ENCODE assay signal across 13 cellular contexts in genomic region chr20:44717986-44718385, GRCh38. TPM values are rescaled to one million over a fixed set of nuclear protein-coding genes. Genes with fewer than 3 reads are reported as not detected.
DNase-seq lines count a peak whose midpoint lies in the region; ATAC-seq and TF ChIP-seq lines count a peak whose summit lies in the region.
"Had no signal": no experiment of that assay in that cellular context is flagged by ENCODE, and none has a peak within 500 bp of the region (broad histone marks: within the 10 kb centered on the region; RNA-seq: fewer than 3 reads in every experiment).

No MANE protein-coding gene starts in this region.

- no peaks in the 10 kb centered on the region for H3K79me2 ChIP-seq in osteoblast (ENCODE audit: insufficient read depth, low read length)

- no peaks in the 10 kb centered on the region for H4K20me1 ChIP-seq in osteoblast (ENCODE audit: insufficient read depth, low read length)

- H3K27ac ChIP-seq in endodermal cell (ENCODE audit: low read depth, low read length): no peak overlapping the region
- H3K27ac ChIP-seq in osteoblast (ENCODE audit: low read depth, low read length): no peak overlapping the region
- H3K27ac ChIP-seq: HL-60 had no signal

- no peak overlapping the region for H3K4me3 Mint-ChIP-seq in endodermal cell
- H3K4me3 Mint-ChIP-seq: activated naive CD8-positive, alpha-beta T cell treated with anti-CD3 and anti-CD28 coated beads for 36 hours had no signal

- H2AFZ ChIP-seq in osteoblast (ENCODE audit: low read length): no peak overlapping the region

- H3K4me1 Mint-ChIP-seq in endodermal cell: no peaks in the 10 kb centered on the region
- H3K4me1 Mint-ChIP-seq: activated naive CD8-positive, alpha-beta T cell treated with anti-CD3 and anti-CD28 coated beads for 36 hours had no signal

- H3K9ac ChIP-seq in endodermal cell (ENCODE audit: extremely low read depth, low read length, poor library complexity, severe bottlenecking): no peak overlapping the region

- H3K27ac Mint-ChIP-seq in endodermal cell: no peak overlapping the region
- H3K27ac Mint-ChIP-seq: activated naive CD8-positive, alpha-beta T cell treated with anti-CD3 and anti-CD28 coated beads for 36 hours had no signal

- H3K4me1 ChIP-seq in endodermal cell (ENCODE audit: control insufficient read depth, insufficient read depth, low read length) (no peaks in the 10 kb centered on the region), osteoblast (ENCODE audit: insufficient read depth, low read length) (peaks cover 51% of the 10 kb centered on the region)

- no peak overlapping the region for H3K4me2 ChIP-seq in osteoblast (ENCODE audit: insufficient read depth, low read length)

- H3K27me3 Mint-ChIP-seq in endodermal cell (ENCODE audit: insufficient read depth): no peaks in the 10 kb centered on the region
- H3K27me3 Mint-ChIP-seq: activated naive CD8-positive, alpha-beta T cell treated with anti-CD3 and anti-CD28 coated beads for 36 hours had no signal

- H3K4me3 ChIP-seq in endodermal cell (ENCODE audit: low read length): no peak overlapping the region
- no peak overlapping the region for H3K4me3 ChIP-seq in osteoblast (ENCODE audit: insufficient read depth, low read length)

- no peaks in the 10 kb centered on the region for H3K36me3 ChIP-seq in endodermal cell (ENCODE audit: control insufficient read depth, insufficient read depth, low read length)
- H3K36me3 ChIP-seq in osteoblast (ENCODE audit: insufficient read depth, low read length): no peaks in the 10 kb centered on the region

- TF ChIP-seq CTCF in endodermal cell (conservative IDR thresholded peaks at IDR 0.05) (peak; percentile 73), osteoblast (IDR thresholded peaks at IDR 0.05; ENCODE audit: extremely low read depth, low read depth, low read length) (peak; percentile 28)

- no peak for ATAC-seq in GM21737 (IDR thresholded peaks at IDR 0.05; ENCODE audit: unreplicated experiment)

- H3K27me3 ChIP-seq in endodermal cell (ENCODE audit: control insufficient read depth, insufficient read depth, low read length, poor library complexity, severe bottlenecking): no peaks in the 10 kb centered on the region
- H3K27me3 ChIP-seq in osteoblast (ENCODE audit: insufficient read depth, low read length): no peaks in the 10 kb centered on the region

- no peaks in the 10 kb centered on the region for H3K9me3 ChIP-seq in endodermal cell (ENCODE audit: control insufficient read depth, low read length)
- H3K9me3 ChIP-seq in osteoblast (ENCODE audit: low read depth, low read length): no peaks in the 10 kb centered on the region

- 45 to 75% methylated on average over 3 to 10 of the region's 10 CpGs for WGBS in endodermal cell (ENCODE audit: insufficient coverage in 1 of 2, insufficient read length in 1 of 2), 2 experiments

- no peaks in the 10 kb centered on the region for H3K9me3 Mint-ChIP-seq in endodermal cell
- H3K9me3 Mint-ChIP-seq: activated naive CD8-positive, alpha-beta T cell treated with anti-CD3 and anti-CD28 coated beads for 36 hours had no signal

- peak; percentile 47 for DNase-seq in ELR (ENCODE audit: low read depth)
- DNase-seq in NCI-H69 (lab: John Stamatoyannopoulos, UW): peak; percentile 22
- peak; percentile 81 for DNase-seq in endodermal cell
- DNase-seq in osteoblast (ENCODE audit: insufficient read length, low spot score, missing footprints): peak; percentile 83
- no peak for DNase-seq in NCI-H187 (lab: John Stamatoyannopoulos, UW)
- no peak for DNase-seq in HPDE6-E6E7 (ENCODE audit: extremely low spot score)
- DNase-seq in stimulated activated CD4-positive, alpha-beta T cell treated with anti-CD3 and anti-CD28 coated beads, Interleukin-4, amount 100 ng/mL, for 24 hours: no peak
- DNase-seq: activated CD4-positive, alpha-beta T cell treated with anti-CD3 and anti-CD28 coated beads, Interleukin-2, amount 50 U/mL, for 48 hours; activated naive CD8-positive, alpha-beta T cell treated with anti-CD3 and anti-CD28 coated beads for 36 hours; NCI-H1694 treated with DMSO at 0.1 percent for 48 hours; stimulated activated naive CD4-positive, alpha-beta T cell treated with Interleukin-2 at 50 U/mL for 16 hours had no signal

- no peaks in the 10 kb centered on the region for H3K36me3 Mint-ChIP-seq in endodermal cell (ENCODE audit: low read depth)
- H3K36me3 Mint-ChIP-seq: activated naive CD8-positive, alpha-beta T cell treated with anti-CD3 and anti-CD28 coated beads for 36 hours had no signal

RNA-seq across cellular contexts. Expression of gene CCN5, which starts 2.8 kb away (rescaled TPM):
- total RNA-seq in endodermal cell (not detected), osteoblast (520 and 687 TPM in 2 replicates)
- not detected for polyA plus RNA-seq in endodermal cell (2013, experiment 1 of 2)
- polyA plus RNA-seq in endodermal cell (2013, experiment 2 of 2): not detected
- total RNA-seq: activated naive CD8-positive, alpha-beta T cell treated with anti-CD3 and anti-CD28 coated beads for 36 hours had no signal

RNA-seq across cellular contexts. Expression of gene KCNK15, which starts 27.7 kb away (rescaled TPM):
- total RNA-seq in endodermal cell (under 1 TPM; 0.15 to 0.22 TPM), osteoblast (81.3 and 121 TPM in 2 replicates)
- polyA plus RNA-seq in endodermal cell (2013, experiment 1 of 2): 0.07 TPM
- polyA plus RNA-seq in endodermal cell (2013, experiment 2 of 2): not detected

Comparison
In these comparisons a context has a peak if more than half of its experiments do, and no peak if none do; other contexts are left out.
1. DNase-seq: peak in ELR (single experiment), NCI-H69 (single experiment), endodermal cell (single experiment) and osteoblast (single experiment); none in NCI-H187 (0 of 2), HPDE6-E6E7 (single experiment) and stimulated activated CD4-positive, alpha-beta T cell treated with anti-CD3 and anti-CD28 coated beads, Interleukin-4, amount 100 ng/mL, for 24 hours (single experiment).
2. RNA of gene CCN5, which starts 2.8 kb away (total RNA-seq): 520 to 687 TPM in osteoblast; not detected in endodermal cell; every median in the first group is over 100 times any median in the second.
3. RNA of gene KCNK15, which starts 27.7 kb away (total RNA-seq): 81.3 to 121 TPM in osteoblast; 0.15 to 0.22 TPM in endodermal cell; every median in the first group is over 10 times any median in the second.